ENCODE assay signal across 10 cellular contexts in the genomic region with DNA sequence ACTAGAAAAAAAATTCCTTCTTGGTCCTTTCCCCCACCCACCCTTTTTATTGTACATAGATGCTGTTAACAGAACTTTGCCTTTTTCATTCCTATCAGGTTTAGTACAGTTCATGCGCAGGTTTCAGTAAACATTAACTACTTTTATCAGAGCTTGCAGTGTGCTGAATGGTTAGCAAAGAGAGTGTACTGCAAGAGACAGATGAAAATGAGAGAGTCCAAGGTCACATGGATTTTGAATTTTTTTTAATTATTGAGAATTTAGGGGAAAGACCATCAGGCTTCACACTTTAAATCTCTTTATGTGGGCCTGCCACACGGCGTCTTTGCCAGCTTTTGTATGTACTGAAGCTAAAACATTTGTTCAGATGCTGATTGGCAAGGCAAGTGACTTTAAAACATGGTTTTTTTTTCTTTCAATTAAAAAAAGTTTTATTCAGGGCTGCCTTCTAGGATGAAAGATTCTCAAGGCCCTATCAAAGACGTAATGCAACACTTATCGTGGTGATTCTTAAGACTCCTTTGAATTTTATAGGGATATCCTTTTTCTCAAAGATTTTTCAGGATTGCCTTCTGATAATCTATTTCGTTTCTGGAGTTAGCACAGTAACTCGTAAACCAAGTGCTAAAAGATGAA. TPM values are rescaled to one million over a fixed set of nuclear protein-coding genes. Genes with fewer than 3 reads are reported as not detected.
DNase-seq lines count a peak whose midpoint lies in the region; ATAC-seq, FAIRE-seq and TF ChIP-seq lines count a peak whose summit lies in the region.
"Had no signal": no experiment of that assay in that cellular context is flagged by ENCODE, and none has a peak within 500 bp of the region (broad histone marks: within the 10 kb centered on the region; RNA-seq: fewer than 3 reads in every experiment).

No MANE protein-coding gene starts in this region.

- POLR2A ChIA-PET in activated CD4-positive, alpha-beta T cell treated with anti-CD3 and anti-CD28 coated beads for 36 hours (lab: Charles Lee): no interaction called here

- peak overlapping the region; percentile 72 for H3K4me3 Mint-ChIP-seq in activated CD4-positive, alpha-beta T cell treated with anti-CD3 and anti-CD28 coated beads for 36 hours

- no peak for FAIRE-seq in kidney (lab: Jason Lieb, UNC)

- no peaks in the 10 kb centered on the region for H3K9me3 Mint-ChIP-seq in activated CD4-positive, alpha-beta T cell treated with anti-CD3 and anti-CD28 coated beads for 36 hours (ENCODE audit: low read depth)

- intact Hi-C loops in activated CD4-positive, alpha-beta T cell treated with anti-CD3 and anti-CD28 coated beads for 36 hours (cut with DNase I, micrococcal nuclease): loop anchor here in 1 of 2 experiments (2.0 to 10.0 kb wide), 4 partner anchors 53 to 455 kb away; partner anchors contain the start of genes SNRNP48 and SSR1
- intact Hi-C loops in kidney (cut with DNase I) (no loop called here), stomach (cut with DNase I; ENCODE audit: low total_unique reads) (no loop called here)

- H3K4me1 ChIP-seq in kidney (ENCODE audit: control insufficient read depth in 1 of 2, insufficient read depth in 1 of 2, low read depth in 1 of 2, low read length in 2 of 2) (peaks cover 28 to 48% of the 10 kb centered on the region in 2 donors), stomach (peaks cover 64 to 95% (median 78%) of the 10 kb centered on the region in 4 donors)

- ATAC-seq in activated CD4-positive, alpha-beta T cell treated with anti-CD3 and anti-CD28 coated beads for 36 hours: no peak

- no peak for TF ChIP-seq EP300 in stomach (IDR thresholded peaks at IDR 0.05)

- no peaks in the 10 kb centered on the region for H3K9me3 ChIP-seq in kidney (ENCODE audit: control insufficient read depth in 1 of 2, low read length in 2 of 2)
- H3K9me3 ChIP-seq in stomach: no peaks in the 10 kb centered on the region
- H3K9me3 ChIP-seq: BE2C had no signal

- H3K27ac ChIP-seq in VCaP (peak overlapping the region; percentile 68), kidney (ENCODE audit: low read depth in 2 of 2, low read length in 2 of 2) (peak overlapping the region; percentile 95), stomach (peak overlapping the region; percentile 65 to 99 (median 94))

- DNase-seq in activated CD4-positive, alpha-beta T cell treated with anti-CD3 and anti-CD28 coated beads for 36 hours: no peak
- DNase-seq in activated CD4-positive, alpha-beta T cell treated with anti-CD3 and anti-CD28 coated beads, Interleukin-2, amount 50 U/mL, for 4 hours: no peak
- DNase-seq in kidney (no peak), stomach (no peak), NCI-H146 treated with DMSO at 0.1 percent for 48 hours (lab: John Stamatoyannopoulos, UW; ENCODE audit: unreplicated experiment) (no peak), NCI-H1417 (lab: John Stamatoyannopoulos, UW) (no peak), GOT3 (lab: John Stamatoyannopoulos, UW) (no peak)
- DNase-seq: BE2C, T1000 had no signal

- no peaks in the 10 kb centered on the region for H3K27me3 ChIP-seq in stomach
- H3K27me3 ChIP-seq: BE2C had no signal

- no peaks in the 10 kb centered on the region for H3K27me3 Mint-ChIP-seq in activated CD4-positive, alpha-beta T cell treated with anti-CD3 and anti-CD28 coated beads for 36 hours

- peak overlapping the region; percentile 74 to 78 for H3K9ac ChIP-seq in kidney (ENCODE audit: low read length in 2 of 2)

- peak overlapping the region; percentile 85 for H3K27ac Mint-ChIP-seq in activated CD4-positive, alpha-beta T cell treated with anti-CD3 and anti-CD28 coated beads for 36 hours

- peaks cover 82% of the 10 kb centered on the region for H3K4me1 Mint-ChIP-seq in activated CD4-positive, alpha-beta T cell treated with anti-CD3 and anti-CD28 coated beads for 36 hours

- no peak for TF ChIP-seq POLR2A in stomach (IDR thresholded peaks at IDR 0.05)

- CTCF ChIA-PET in activated CD4-positive, alpha-beta T cell treated with anti-CD3 and anti-CD28 coated beads for 36 hours (lab: Charles Lee): interaction anchor here (0.6 to 1.5 kb wide), 2 partner anchors 10 to 172 kb away, joined by 3 read pairs; no protein-coding TSS in a partner anchor

- no peaks in the 10 kb centered on the region for H3K36me3 Mint-ChIP-seq in activated CD4-positive, alpha-beta T cell treated with anti-CD3 and anti-CD28 coated beads for 36 hours (ENCODE audit: low read depth)

- H3K36me3 ChIP-seq in kidney (ENCODE audit: control insufficient read depth in 1 of 2, insufficient read depth in 2 of 2, low read length in 2 of 2) (no peaks in the 10 kb centered on the region), stomach (no peaks in the 10 kb centered on the region)
- H3K36me3 ChIP-seq: BE2C had no signal

- H3K4me3 ChIP-seq in kidney (ENCODE audit: low read length in 2 of 2) (peak overlapping the region in 1 of 2 donors; percentile 56), stomach (no peak overlapping the region)

- TF ChIP-seq CTCF in VCaP (conservative IDR thresholded peaks at IDR 0.05): no peak
- TF ChIP-seq CTCF in kidney (IDR thresholded peaks at IDR 0.05; ENCODE audit: borderline replicate concordance, extremely low read depth, insufficient read depth): no peak
- no peak for TF ChIP-seq CTCF in stomach (IDR thresholded peaks at IDR 0.05)

- WGBS in stomach, 5 donors: 29 to 55% (median 52%) methylated on average over 7 of the region's 7 CpGs

RNA-seq across cellular contexts. Expression of gene RREB1, which starts 32.2 kb away (rescaled TPM):
- total RNA-seq in activated CD4-positive, alpha-beta T cell treated with anti-CD3 and anti-CD28 coated beads for 36 hours: 10 to 100 TPM; 14.7 to 18.1 TPM
- 56.5 TPM for total RNA-seq in kidney
- polyA plus RNA-seq in kidney (ENCODE audit: insufficient read depth, low read depth, low replicate concordance): 5.9 TPM
- total RNA-seq in stomach: 100 to 1,000 TPM in 1 of 5 donors, 10 to 100 TPM in 4; 39.7 to 125 (median 61.8) TPM
- polyA plus RNA-seq in stomach: 1 to 10 TPM; 4.0 to 8.2 (median 5.2) TPM
